17 cellular contexts compared by ENCODE assay signal in the genomic region with DNA sequence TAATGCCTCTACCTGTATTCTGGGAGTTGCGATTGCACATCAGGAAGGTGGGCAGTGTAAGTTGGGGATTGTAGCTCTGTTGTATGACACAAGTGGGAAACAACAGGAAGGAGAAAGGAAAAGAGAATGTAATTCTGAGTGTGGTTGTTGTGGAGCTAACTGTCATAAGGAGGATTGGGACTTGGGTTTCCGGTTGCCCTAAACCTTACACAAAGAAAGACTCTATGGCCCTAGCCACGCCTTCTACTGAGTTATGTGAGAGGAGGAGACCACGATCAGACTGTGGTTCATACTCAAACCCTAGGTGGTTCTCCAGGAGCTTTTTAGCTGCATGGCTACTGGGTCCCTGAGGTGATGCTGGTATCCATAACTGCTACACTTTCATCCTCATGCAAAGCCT.
"Had no signal": no experiment of that assay in that cellular context is flagged by ENCODE, and none has a peak within 500 bp of the region (broad histone marks: within the 10 kb centered on the region; RNA-seq: fewer than 3 reads in every experiment).

No MANE protein-coding gene starts in this region.

- H3K27ac Mint-ChIP-seq: activated CD4-positive, alpha-beta memory T cell treated with anti-CD3 and anti-CD28 coated beads, Interleukin-2, amount 10 ng/mL, durations not matched to agents 7 days and 5 days; activated naive CD8-positive, alpha-beta T cell treated with anti-CD3 and anti-CD28 coated beads, Interleukin-2, amount 10 ng/mL, durations not matched to agents 7 days and 5 days; natural killer cell treated with Interleukin-12 subunit alpha and Interleukin-12 subunit beta and Interleukin-15 and Interleukin-18, amount 100 ng/mL, for 72 hours had no signal

- DNase-seq: activated CD4-positive, alpha-beta memory T cell treated with anti-CD3 and anti-CD28 coated beads, Interleukin-2, amount 10 ng/mL, durations not matched to agents 7 days and 5 days; activated gamma-delta T cell treated with Interleukin-2 at 50 U/mL for 16 hours; activated naive CD8-positive, alpha-beta T cell treated with anti-CD3 and anti-CD28 coated beads, Interleukin-2, amount 10 ng/mL, durations not matched to agents 7 days and 5 days; activated T-cell treated with anti-CD3 and anti-CD28 coated beads, Interleukin-2, amount 50 U/mL, for 48 hours; anterior cingulate cortex; cerebellar nuclear complex; foreskin keratinocyte; head of caudate nucleus; sigmoid colon; stimulated activated CD4-positive, alpha-beta T cell treated with anti-CD3 and anti-CD28 coated beads, Interleukin-12 subunit alpha, Interleukin-12 subunit beta, amount 100 ng/mL, for 4 hours; stimulated activated CD4-positive, alpha-beta T cell treated with anti-CD3 and anti-CD28 coated beads, Interleukin-2, amount 100 ng/mL, for 48 hours; stomach; T-helper 2 cell; uterus had no signal

- H3K36me3 Mint-ChIP-seq: activated naive CD8-positive, alpha-beta T cell treated with anti-CD3 and anti-CD28 coated beads, Interleukin-2, amount 10 ng/mL, durations not matched to agents 7 days and 5 days; natural killer cell treated with Interleukin-12 subunit alpha and Interleukin-12 subunit beta and Interleukin-15 and Interleukin-18, amount 100 ng/mL, for 72 hours had no signal

- H3K4me1 ChIP-seq: foreskin keratinocyte, uterus had no signal

- H3K9me3 Mint-ChIP-seq: activated CD4-positive, alpha-beta memory T cell treated with anti-CD3 and anti-CD28 coated beads, Interleukin-2, amount 10 ng/mL, durations not matched to agents 7 days and 5 days; activated naive CD8-positive, alpha-beta T cell treated with anti-CD3 and anti-CD28 coated beads, Interleukin-2, amount 10 ng/mL, durations not matched to agents 7 days and 5 days; natural killer cell treated with Interleukin-12 subunit alpha and Interleukin-12 subunit beta and Interleukin-15 and Interleukin-18, amount 100 ng/mL, for 72 hours had no signal

- H3K27ac ChIP-seq: foreskin keratinocyte, sigmoid colon, stomach, thoracic aorta, uterus had no signal

- ATAC-seq: activated CD4-positive, CD25-positive, alpha-beta regulatory T cell treated with anti-CD3 and anti-CD28 coated beads, Interleukin-2, amount 50 U/mL, for 24 hours; foreskin keratinocyte; natural killer cell treated with Interleukin-12 subunit alpha and Interleukin-12 subunit beta and Interleukin-15 and Interleukin-18, amount 100 ng/mL, for 72 hours had no signal

- H3K36me3 ChIP-seq: sigmoid colon, stomach, thoracic aorta, uterus had no signal

- H3K9me3 ChIP-seq: sigmoid colon, stomach, thoracic aorta, uterus had no signal

- H3K4me1 Mint-ChIP-seq: activated CD4-positive, alpha-beta memory T cell treated with anti-CD3 and anti-CD28 coated beads, Interleukin-2, amount 10 ng/mL, durations not matched to agents 7 days and 5 days; activated naive CD8-positive, alpha-beta T cell treated with anti-CD3 and anti-CD28 coated beads, Interleukin-2, amount 10 ng/mL, durations not matched to agents 7 days and 5 days had no signal

- H3K4me3 Mint-ChIP-seq: activated CD4-positive, alpha-beta memory T cell treated with anti-CD3 and anti-CD28 coated beads, Interleukin-2, amount 10 ng/mL, durations not matched to agents 7 days and 5 days; activated naive CD8-positive, alpha-beta T cell treated with anti-CD3 and anti-CD28 coated beads, Interleukin-2, amount 10 ng/mL, durations not matched to agents 7 days and 5 days; natural killer cell treated with Interleukin-12 subunit alpha and Interleukin-12 subunit beta and Interleukin-15 and Interleukin-18, amount 100 ng/mL, for 72 hours had no signal

- H3K27me3 ChIP-seq: foreskin keratinocyte, sigmoid colon, stomach, uterus had no signal

- H3K27me3 Mint-ChIP-seq: activated naive CD8-positive, alpha-beta T cell treated with anti-CD3 and anti-CD28 coated beads, Interleukin-2, amount 10 ng/mL, durations not matched to agents 7 days and 5 days had no signal

- H3K4me3 ChIP-seq: sigmoid colon, stomach, thoracic aorta, uterus had no signal
